In genomic region chr17:35313875-35314409, GRCh38 we compare ENCODE assay signal across 9 cellular contexts. TPM values are rescaled to one million over a fixed set of nuclear protein-coding genes. Genes with fewer than 3 reads are reported as not detected.
DNase-seq lines count a peak whose midpoint lies in the region; ATAC-seq, FAIRE-seq and TF ChIP-seq lines count a peak whose summit lies in the region.
"Had no signal": no experiment of that assay in that cellular context is flagged by ENCODE, and none has a peak within 500 bp of the region (broad histone marks: within the 10 kb centered on the region; RNA-seq: fewer than 3 reads in every experiment).

No MANE protein-coding gene starts in this region.

- no peaks in the 10 kb centered on the region for H3K27me3 Mint-ChIP-seq in IgD-negative memory B cell
- H3K27me3 Mint-ChIP-seq in activated naive CD8-positive, alpha-beta T cell treated with anti-CD3 and anti-CD28 coated beads, Interleukin-2, amount 10 ng/mL, durations not matched to agents 7 days and 5 days, result peaks cover 5% of the 10 kb centered on the region

- no peaks in the 10 kb centered on the region for H3K9me3 ChIP-seq in kidney (ENCODE audit: control insufficient read depth in 1 of 2, low read length in 2 of 2)

- H3K36me3 Mint-ChIP-seq in IgD-negative memory B cell, result peaks cover 4% of the 10 kb centered on the region
- peaks cover 9% of the 10 kb centered on the region for H3K36me3 Mint-ChIP-seq in activated naive CD8-positive, alpha-beta T cell treated with anti-CD3 and anti-CD28 coated beads, Interleukin-2, amount 10 ng/mL, durations not matched to agents 7 days and 5 days

- no peak overlapping the region for H3K9ac ChIP-seq in kidney (ENCODE audit: low read length in 2 of 2)
- H3K9ac ChIP-seq: KMS-11 had no signal

- ATAC-seq in activated naive CD8-positive, alpha-beta T cell treated with anti-CD3 and anti-CD28 coated beads, Interleukin-2, amount 10 ng/mL, durations not matched to agents 7 days and 5 days (ENCODE audit: low read depth), result no peak
- ATAC-seq in stimulated activated naive CD8-positive, alpha-beta T cell treated with anti-CD3 and anti-CD28 coated beads, Interleukin-15, Interleukin-2, amounts not matched to agents 100 U/mL and 50 U/mL, for 24 hours, result no peak
- ATAC-seq in HG03460 (IDR thresholded peaks at IDR 0.05; ENCODE audit: unreplicated experiment) (no peak), HG03175 (IDR thresholded peaks at IDR 0.05; ENCODE audit: unreplicated experiment) (no peak)

- H3K27ac ChIP-seq in kidney (ENCODE audit: low read depth in 2 of 2, low read length in 2 of 2), result no peak overlapping the region
- H3K27ac ChIP-seq: KMS-11 had no signal

- H3K4me1 Mint-ChIP-seq in IgD-negative memory B cell, result peaks cover 11 to 18% (median 14%) of the 10 kb centered on the region in 3 donors
- H3K4me1 Mint-ChIP-seq in activated naive CD8-positive, alpha-beta T cell treated with anti-CD3 and anti-CD28 coated beads, Interleukin-2, amount 10 ng/mL, durations not matched to agents 7 days and 5 days, result peaks cover 28% of the 10 kb centered on the region

- no peak for TF ChIP-seq CTCF in kidney (IDR thresholded peaks at IDR 0.05; ENCODE audit: borderline replicate concordance, extremely low read depth, insufficient read depth)

- H3K36me3 ChIP-seq in kidney (ENCODE audit: control insufficient read depth in 1 of 2, insufficient read depth in 2 of 2, low read length in 2 of 2), result no peaks in the 10 kb centered on the region

- no peak for DNase-seq in activated naive CD8-positive, alpha-beta T cell treated with anti-CD3 and anti-CD28 coated beads, Interleukin-2, amount 10 ng/mL, durations not matched to agents 7 days and 5 days
- DNase-seq in kidney (peak; percentile 77), iPS-NIHi11 (ENCODE audit: low spot score) (no peak), NCI-H128 (lab: John Stamatoyannopoulos, UW; ENCODE audit: unreplicated experiment) (no peak)
- DNase-seq in stimulated activated naive CD8-positive, alpha-beta T cell treated with anti-CD3 and anti-CD28 coated beads, Interleukin-15, Interleukin-2, amounts not matched to agents 100 U/mL and 50 U/mL, for 24 hours, result peak; percentile 27

- POLR2A ChIA-PET in activated naive CD8-positive, alpha-beta T cell treated with anti-CD3 and anti-CD28 coated beads, Interleukin-2, amount 10 ng/mL, durations not matched to agents 7 days and 5 days (lab: Charles Lee), result interaction anchor here (0.6 to 3.2 kb wide), 15 partner anchors 23 to 227 kb away, joined by 3 to 26 read pairs (median 5); partner anchors contain the start of genes SLFN11 and SLFN12L

- peaks cover 0 to 12% of the 10 kb centered on the region in 2 donors for H3K4me1 ChIP-seq in kidney (ENCODE audit: control insufficient read depth in 1 of 2, insufficient read depth in 1 of 2, low read depth in 1 of 2, low read length in 2 of 2)

- peak overlapping the region; percentile 3 to 42 for H3K4me3 ChIP-seq in kidney (ENCODE audit: low read length in 2 of 2)

- peak overlapping the region in 1 of 3 donors; percentile 92 for H3K27ac Mint-ChIP-seq in IgD-negative memory B cell
- peak overlapping the region; percentile 94 for H3K27ac Mint-ChIP-seq in activated naive CD8-positive, alpha-beta T cell treated with anti-CD3 and anti-CD28 coated beads, Interleukin-2, amount 10 ng/mL, durations not matched to agents 7 days and 5 days

- H3K4me3 Mint-ChIP-seq in IgD-negative memory B cell, result peak overlapping the region; percentile 87 to 97 (median 94)
- H3K4me3 Mint-ChIP-seq in activated naive CD8-positive, alpha-beta T cell treated with anti-CD3 and anti-CD28 coated beads, Interleukin-2, amount 10 ng/mL, durations not matched to agents 7 days and 5 days, result peak overlapping the region; percentile 96

- intact Hi-C loops in kidney (cut with DNase I), result loop anchor here (5.0 kb wide), 1 partner anchor 223 kb away; the partner anchor contains the start of gene SLFN12L

- peaks cover 0 to 7% (median 0%) of the 10 kb centered on the region in 3 donors for H3K9me3 Mint-ChIP-seq in IgD-negative memory B cell
- peaks cover 3% of the 10 kb centered on the region for H3K9me3 Mint-ChIP-seq in activated naive CD8-positive, alpha-beta T cell treated with anti-CD3 and anti-CD28 coated beads, Interleukin-2, amount 10 ng/mL, durations not matched to agents 7 days and 5 days

- no peak for FAIRE-seq in kidney (lab: Jason Lieb, UNC)

RNA-seq across cellular contexts. Expression of gene SLFN11, which starts 59.5 kb away (rescaled TPM):
- polyA plus RNA-seq in IgD-negative memory B cell, result 11.2 TPM
- 10 to 100 TPM; 44.1 to 47.5 TPM for total RNA-seq in activated naive CD8-positive, alpha-beta T cell treated with anti-CD3 and anti-CD28 coated beads, Interleukin-2, amount 10 ng/mL, durations not matched to agents 7 days and 5 days
- 31.9 TPM for total RNA-seq in kidney
- polyA plus RNA-seq in kidney (ENCODE audit: insufficient read depth, low read depth, low replicate concordance), result 4.0 TPM

Comparison
In these comparisons a context has a peak if more than half of its experiments do, and no peak if none do; other contexts are left out.
1. DNase-seq: peak in kidney (single experiment) and stimulated activated naive CD8-positive, alpha-beta T cell treated with anti-CD3 and anti-CD28 coated beads, Interleukin-15, Interleukin-2, amounts not matched to agents 100 U/mL and 50 U/mL, for 24 hours (single experiment); none in activated naive CD8-positive, alpha-beta T cell treated with anti-CD3 and anti-CD28 coated beads, Interleukin-2, amount 10 ng/mL, durations not matched to agents 7 days and 5 days (single experiment), iPS-NIHi11 (single experiment) and NCI-H128 (single experiment).